Comparison of ENCODE assay signal across 8 cellular contexts in the genomic region with DNA sequence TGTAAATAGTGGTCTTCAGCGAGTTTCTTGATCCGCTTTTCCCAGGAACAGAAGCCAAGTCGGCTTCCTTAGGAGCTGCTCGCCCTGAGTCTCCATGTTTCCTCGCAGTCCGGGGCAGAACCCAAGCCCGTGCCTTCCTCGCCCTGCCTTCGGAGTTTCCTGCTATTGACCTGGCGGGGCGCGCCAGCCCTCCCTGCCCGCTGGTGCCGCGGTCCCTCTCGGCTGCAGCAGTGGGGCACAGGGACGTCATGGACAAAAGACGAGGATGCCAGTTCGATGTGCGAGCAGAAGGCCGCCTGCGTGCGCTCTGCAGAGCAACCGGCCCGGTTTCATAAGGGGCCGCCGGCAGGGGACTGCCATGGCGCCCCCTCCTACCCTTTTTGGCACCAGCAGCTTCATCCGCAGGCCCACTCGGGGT. TPM values are rescaled to one million over a fixed set of nuclear protein-coding genes. Genes with fewer than 3 reads are reported as not detected.
A peak's percentile ranks its signal among the peaks of the same experiment; 100 is the strongest.
DNase-seq lines count a peak whose midpoint lies in the region; ATAC-seq and TF ChIP-seq lines count a peak whose summit lies in the region.

No MANE protein-coding gene starts in this region.

- H2AFZ ChIP-seq in DND-41 (ENCODE audit: low read depth, low read length), result peak overlapping the region; percentile 68

- no peaks in the 10 kb centered on the region for H3K79me2 ChIP-seq in DND-41 (ENCODE audit: insufficient read depth, low read length)

- peak overlapping the region; percentile 86 for H3K27ac ChIP-seq in DND-41 (ENCODE audit: low read length)
- H3K27ac ChIP-seq in WERI-Rb-1, result peak overlapping the region; percentile 67
- peak overlapping the region in 2 of 3 donors; percentile 40 to 81 for H3K27ac ChIP-seq in thyroid gland

- no peaks in the 10 kb centered on the region for H4K20me1 ChIP-seq in DND-41 (ENCODE audit: insufficient read depth, low read length)

- ATAC-seq in DND-41 (ENCODE audit: insufficient read depth, low read depth) (no peak), HG02798 (IDR thresholded peaks at IDR 0.05; ENCODE audit: poor library complexity, unreplicated experiment) (peak; percentile 28)

- H3K27me3 ChIP-seq in DND-41 (ENCODE audit: insufficient read depth, low read length, poor library complexity) (no peaks in the 10 kb centered on the region), WERI-Rb-1 (ENCODE audit: insufficient read depth, low read depth, severe bottlenecking) (no peaks in the 10 kb centered on the region), mononuclear cell (ENCODE audit: insufficient read depth, low read length) (peaks cover 49% of the 10 kb centered on the region), thyroid gland (no peaks in the 10 kb centered on the region)

- H3K4me1 ChIP-seq in DND-41 (ENCODE audit: insufficient read depth, low read length) (peaks cover 45% of the 10 kb centered on the region), mononuclear cell (ENCODE audit: insufficient read depth, low read length) (peaks cover 20% of the 10 kb centered on the region), thyroid gland (peaks cover 3 to 9% of the 10 kb centered on the region in 2 donors)

- WGBS in thyroid gland, 2 donors, result 19 to 31% methylated on average over 19 to 22 of the region's 30 CpGs

- peak overlapping the region; percentile 62 for H3K4me2 ChIP-seq in DND-41 (ENCODE audit: insufficient read depth, low read length)

- no peak for TF ChIP-seq POLR2A in thyroid gland (IDR thresholded peaks at IDR 0.05)

- no peak for TF ChIP-seq CTCF in DND-41 (IDR thresholded peaks at IDR 0.05; ENCODE audit: borderline replicate concordance, extremely low read depth, low read length, poor library complexity, severe bottlenecking)
- peak; percentile 40 for TF ChIP-seq CTCF in WERI-Rb-1 (IDR thresholded peaks at IDR 0.05; ENCODE audit: low read depth, low read length)
- no peak for TF ChIP-seq CTCF in thyroid gland (IDR thresholded peaks at IDR 0.05)

- H3K9ac ChIP-seq in DND-41 (ENCODE audit: low read depth, low read length), result peak overlapping the region; percentile 53

- peak overlapping the region in 1 of 2 experiments; percentile 50; a peak in 2 of 4 replicates for H3K4me3 ChIP-seq in DND-41 (ENCODE audit: low read depth in 1 of 2, low read length in 2 of 2)
- H3K4me3 ChIP-seq in WERI-Rb-1 (ENCODE audit: low read depth, low read length), result peak overlapping the region; percentile 73
- peak overlapping the region; percentile 25 for H3K4me3 ChIP-seq in mononuclear cell (ENCODE audit: low read length)
- peak overlapping the region; percentile 12 to 31 (median 28) for H3K4me3 ChIP-seq in thyroid gland (replicated peaks in 1 of 3)

- H3K36me3 ChIP-seq in DND-41 (ENCODE audit: insufficient read depth, low read length) (no peaks in the 10 kb centered on the region; the same call in 1 of the 2 replicates), WERI-Rb-1 (no peaks in the 10 kb centered on the region), thyroid gland (no peaks in the 10 kb centered on the region)

- H3K9me3 ChIP-seq in DND-41 (ENCODE audit: insufficient read depth, low read length, severe bottlenecking) (no peaks in the 10 kb centered on the region), WERI-Rb-1 (ENCODE audit: severe bottlenecking) (no peaks in the 10 kb centered on the region), mononuclear cell (ENCODE audit: low read depth, low read length) (no peaks in the 10 kb centered on the region), thyroid gland (no peaks in the 10 kb centered on the region)

- DNase-seq in DND-41, result no peak
- DNase-seq in WERI-Rb-1, result peak; percentile 80
- peak; percentile 79 for DNase-seq in ecto neural progenitor cell (ENCODE audit: low spot score)
- DNase-seq in thyroid gland, result peak; percentile 14 to 43
- no peak for DNase-seq in AML-193 (lab: John Stamatoyannopoulos, UW)
- no peak for DNase-seq in occipital lobe (lab: John Stamatoyannopoulos, UW)

- intact Hi-C loops in thyroid gland (cut with DNase I), result loop anchor here (5.0 to 10.0 kb wide), 3 partner anchors 327 to 859 kb away; partner anchors contain the start of gene ZIC2

RNA-seq across cellular contexts. Expression of gene CLYBL, which starts 51.4 kb away (rescaled TPM):
- total RNA-seq in mononuclear cell, result 2.9 TPM
- total RNA-seq in thyroid gland, result 10 to 100 TPM in 3 of 4 donors, 1 to 10 TPM in 1; 7.6 to 26.0 (median 13.3) TPM
- total RNA-seq in occipital lobe, result 1.4 TPM

Comparison
In these comparisons a context has a peak if more than half of its experiments do, and no peak if none do; other contexts are left out.
1. DNase-seq: peak in WERI-Rb-1 (single experiment), ecto neural progenitor cell (single experiment) and thyroid gland (2 of 2); none in DND-41 (single experiment), AML-193 (0 of 2) and occipital lobe (single experiment).
2. Peak in every context shown above with its lines, with median percentiles within 50 percentile points of each other: H3K27ac ChIP-seq.